8 cellular contexts compared by ENCODE assay signal in genomic region chr1:40257688-40258444, GRCh38. TPM values are rescaled to one million over a fixed set of nuclear protein-coding genes. Genes with fewer than 3 reads are reported as not detected.
DNase-seq lines count a peak whose midpoint lies in the region; ATAC-seq and TF ChIP-seq lines count a peak whose summit lies in the region.

TSS of gene ZMPSTE24 (plus strand) at chr1:40258236. CDS start at chr1:40258272, 36 bp downstream.

- intact Hi-C loops in left ventricle myocardium superior (cut with micrococcal nuclease) (no loop called here), prostate gland (cut with DNase I) (loop anchor here (5.0 kb wide), 1 partner anchor 96 kb away; the partner anchor contains the start of gene RLF)

- peaks cover 0 to 13% of the 10 kb centered on the region in 2 donors for H3K36me3 ChIP-seq in prostate gland
- no peaks in the 10 kb centered on the region for H3K36me3 ChIP-seq in urinary bladder (ENCODE audit: insufficient read depth)

- TF ChIP-seq CTCF in prostate gland (IDR thresholded peaks at IDR 0.05), result peak in 2 of 4 experiments; percentile 10 to 17

- DNase-seq in NCI-H187 (lab: John Stamatoyannopoulos, UW), result peak; percentile 92 to 93
- peak; percentile 83 to 99 (median 94) for DNase-seq in T-helper 2 cell
- peak; percentile 94 for DNase-seq in left ventricle myocardium superior
- DNase-seq in prostate gland (ENCODE audit: low spot score), result peak; percentile 94

- ATAC-seq in HG02885 (IDR thresholded peaks at IDR 0.05; ENCODE audit: poor library complexity, unreplicated experiment), result peak; percentile 93
- ATAC-seq in left ventricle myocardium superior, result peak; percentile 99

- H3K4me3 ChIP-seq in prostate gland (peak within 1 kb of the TSS; percentile 67 to 68), urinary bladder (ENCODE audit: low read depth, low read length) (peak within 1 kb of the TSS; percentile 84)

- H3K9me3 ChIP-seq in prostate gland, result no peaks in the 10 kb centered on the region

- H3K4me1 ChIP-seq in prostate gland (replicated peaks), result no peaks in the 10 kb centered on the region
- no peaks in the 10 kb centered on the region for H3K4me1 ChIP-seq in urinary bladder (ENCODE audit: insufficient read depth)

- TF ChIP-seq POLR2A in GM15510 (IDR thresholded peaks at IDR 0.05; ENCODE audit: borderline replicate concordance, extremely low read depth, insufficient read length) (peak; percentile 80), prostate gland (IDR thresholded peaks at IDR 0.05) (peak; percentile 35)

- no peaks in the 10 kb centered on the region for H3K27me3 ChIP-seq in prostate gland (replicated peaks; ENCODE audit: insufficient read depth)

- H3K27ac ChIP-seq in angular gyrus (ENCODE audit: low read depth, low read length), result peak within 1 kb of the TSS; percentile 90
- H3K27ac ChIP-seq in prostate gland, result peak within 1 kb of the TSS; percentile 89 to 93
- H3K27ac ChIP-seq in urinary bladder (ENCODE audit: low read depth), result peak within 1 kb of the TSS; percentile 98

- WGBS in prostate gland, result under 1% methylated on average over 48 of the region's 48 CpGs
- WGBS in urinary bladder, result under 1% methylated on average over 48 of the region's 48 CpGs

RNA-seq across cellular contexts. Expression of gene ZMPSTE24, which starts in this region (rescaled TPM):
- 33.5 TPM for total RNA-seq in left ventricle myocardium superior
- total RNA-seq in prostate gland, result 10 to 100 TPM; 32.8 to 57.7 TPM
- total RNA-seq in urinary bladder, result 67.8 TPM
- polyA plus RNA-seq in urinary bladder, result 32.3 TPM

Comparison
In these comparisons a context has a peak if more than half of its experiments do, and no peak if none do; other contexts are left out.
1. Peak in every context shown above with its lines: DNase-seq, ATAC-seq, H3K4me3 ChIP-seq and H3K27ac ChIP-seq.